In the genomic region with DNA sequence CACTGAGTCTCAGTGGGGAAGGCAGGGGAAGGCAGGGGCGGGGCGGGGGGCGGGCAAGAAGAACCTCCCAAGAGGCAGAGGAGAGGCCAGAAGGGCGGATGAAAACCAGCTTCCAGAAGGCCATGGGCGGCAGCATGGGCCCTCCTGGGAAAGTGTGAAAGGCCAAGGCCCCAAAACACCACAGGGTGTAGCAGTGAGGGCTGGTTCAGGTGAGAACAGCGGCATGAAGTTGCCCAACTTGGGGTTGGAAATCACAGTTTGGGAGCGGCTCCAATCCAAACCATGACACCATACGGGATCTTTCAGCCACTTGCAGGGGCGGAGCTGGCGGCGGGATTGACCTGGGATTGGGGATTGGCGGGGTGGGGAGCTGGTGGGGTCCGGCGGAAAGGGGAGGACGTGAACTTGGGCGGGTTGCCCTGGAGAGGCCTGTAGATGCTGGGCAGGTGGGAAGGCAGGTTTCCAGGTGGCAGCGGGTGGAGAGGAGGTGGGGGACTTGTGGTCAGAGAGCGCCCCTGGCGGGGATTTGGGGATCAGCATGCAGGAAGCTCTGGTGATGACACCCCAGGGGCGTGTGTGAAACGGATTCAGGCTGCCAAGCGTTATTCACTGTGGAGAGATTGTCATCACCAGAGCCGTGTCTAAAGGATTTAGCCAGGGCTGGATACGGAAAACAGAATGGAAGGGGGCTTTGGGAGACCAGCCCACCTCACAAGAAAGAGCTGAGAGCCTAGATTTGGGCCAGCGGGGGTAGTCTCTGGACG, we compare ENCODE assay signal across 8 cellular contexts.
DNase-seq lines count a peak whose midpoint lies in the region; ATAC-seq and TF ChIP-seq lines count a peak whose summit lies in the region.

No MANE protein-coding gene starts in this region.

- H3K4me1 ChIP-seq in right atrium auricular region = peaks cover 0 to 30% of the 10 kb centered on the region in 2 donors

- ATAC-seq in HG02588 (IDR thresholded peaks at IDR 0.05; ENCODE audit: unreplicated experiment) (no peak), HG03196 (IDR thresholded peaks at IDR 0.05; ENCODE audit: unreplicated experiment) (no peak)

- no peak overlapping the region for H3K4me3 ChIP-seq in AG09309 (ENCODE audit: control insufficient read depth, low read depth, low read length)
- peak overlapping the region; percentile 26 for H3K4me3 ChIP-seq in HFF-Myc (replicated peaks; ENCODE audit: low read depth, low read length)
- peak overlapping the region; percentile 17 to 35 for H3K4me3 ChIP-seq in right atrium auricular region
- H3K4me3 ChIP-seq in retinal pigment epithelial cell (ENCODE audit: low read length) = peak overlapping the region; percentile 11

- DNase-seq in AG09309 (ENCODE audit: low read depth) = peak; percentile 68
- peak; percentile 61 for DNase-seq in HFF-Myc (ENCODE audit: extremely low read depth, low read depth)
- peak; percentile 33 to 73 (median 52) for DNase-seq in T-helper 1 cell
- peak in 46 of 56 donors; percentile 21 to 84 (median 60) for DNase-seq in amygdala (lab: John Stamatoyannopoulos, UW)
- DNase-seq in right atrium auricular region (ENCODE audit: low spot score) = peak; percentile 91
- DNase-seq in retinal pigment epithelial cell (ENCODE audit: low read depth) = peak; percentile 67

- peak overlapping the region; percentile 48 to 50 for H3K27ac ChIP-seq in right atrium auricular region

- TF ChIP-seq CTCF in AG09309 (IDR thresholded peaks at IDR 0.05; ENCODE audit: control insufficient read depth, insufficient read depth, low read depth, low read length, missing control alignments) (peak; percentile 84), HFF-Myc (IDR thresholded peaks at IDR 0.05; ENCODE audit: low read depth, low read length, missing control alignments) (peak; percentile 85), right atrium auricular region (IDR thresholded peaks at IDR 0.05) (peak; percentile 75 to 79), retinal pigment epithelial cell (conservative IDR thresholded peaks at IDR 0.05; ENCODE audit: low read depth, low read length) (peak; percentile 91)

- H3K36me3 ChIP-seq in right atrium auricular region = peaks cover 34% of the 10 kb centered on the region

- no peaks in the 10 kb centered on the region for H3K27me3 ChIP-seq in right atrium auricular region

- H3K9me3 ChIP-seq in right atrium auricular region = no peaks in the 10 kb centered on the region
